Comparison of ENCODE assay signal across 19 cellular contexts in the genomic region with DNA sequence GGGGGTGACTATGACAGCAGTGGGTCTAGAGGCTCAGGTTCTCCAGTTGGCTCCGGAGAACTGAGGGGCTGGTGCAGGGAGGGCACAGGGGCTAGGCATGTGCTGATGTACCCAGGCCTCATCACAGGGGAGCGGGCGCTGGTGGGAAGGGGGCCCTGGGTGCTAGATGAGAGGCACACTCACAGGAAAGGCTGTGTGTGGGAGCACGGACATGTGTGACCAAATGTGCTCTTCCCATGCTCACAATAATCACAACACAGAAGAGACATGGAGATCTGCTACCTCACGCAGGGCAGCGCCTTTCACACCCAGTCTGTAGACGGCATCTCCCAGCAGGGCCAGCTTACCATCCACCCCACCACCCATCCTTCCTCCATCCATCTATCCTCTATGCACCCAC.
"Had no signal": no experiment of that assay in that cellular context is flagged by ENCODE, and none has a peak within 500 bp of the region (broad histone marks: within the 10 kb centered on the region; RNA-seq: fewer than 3 reads in every experiment).

No MANE protein-coding gene starts in this region.

- H3K4me3 ChIP-seq: esophagus squamous epithelium, mucosa of descending colon, spleen had no signal

- DNase-seq: activated CD4-positive, alpha-beta T cell treated with anti-CD3 and anti-CD28 coated beads, Interleukin-2, amount 50 U/mL, for 1 hour; activated CD8-positive, alpha-beta memory T cell treated with anti-CD3 and anti-CD28 coated beads, Interleukin-2, amount 50 U/mL, for 4 hours; activated effector memory CD4-positive, alpha-beta T cell treated with Interleukin-2 at 50 U/mL for 16 hours; activated naive CD4-positive, alpha-beta T cell treated with anti-CD3 and anti-CD28 coated beads, Interleukin-2, amount 10 ng/mL, durations not matched to agents 7 days and 5 days; activated naive CD8-positive, alpha-beta T cell treated with anti-CD3 and anti-CD28 coated beads, Interleukin-2, amount 50 U/mL, for 24 hours; activated T-cell treated with anti-CD3 and anti-CD28 coated beads, Interleukin-2, amount 50 U/mL, for 4 hours; anterior cingulate cortex; dermis blood vessel endothelial cell; effector memory CD8-positive, alpha-beta T cell; esophagus squamous epithelium; mesenchymal stem cell; naive B cell; spleen; stimulated activated CD4-positive, alpha-beta T cell treated with anti-CD3 and anti-CD28 coated beads, Interleukin-4, amount 100 ng/mL, for 4 hours; stimulated activated naive B cell treated with anti-CD40 and anti-IgM and Interleukin-4, amounts not matched to agents 10 μg/mL and 1 μg/mL and 100 μg/mL, for 72 hours had no signal

- H3K4me1 ChIP-seq: spleen had no signal

- H3K27ac ChIP-seq: esophagus squamous epithelium, neutrophil, spleen had no signal

- H3K27ac Mint-ChIP-seq: activated naive CD4-positive, alpha-beta T cell treated with anti-CD3 and anti-CD28 coated beads, Interleukin-2, amount 10 ng/mL, durations not matched to agents 7 days and 5 days; activated naive CD8-positive, alpha-beta T cell treated with anti-CD3 and anti-CD28 coated beads, Interleukin-2, amount 50 U/mL, for 24 hours; effector memory CD8-positive, alpha-beta T cell; stimulated activated naive B cell treated with anti-CD40 and anti-IgM and Interleukin-4, amounts not matched to agents 10 μg/mL and 1 μg/mL and 100 μg/mL, for 72 hours; T-helper 1 cell treated with Interleukin-12 subunit alpha and Interleukin-12 subunit beta and Interleukin-4 antibody, amounts not matched to agents 30 μg/mL and 1 μg/mL, for 36 hours had no signal

- H3K4me3 Mint-ChIP-seq: activated naive CD4-positive, alpha-beta T cell treated with anti-CD3 and anti-CD28 coated beads, Interleukin-2, amount 10 ng/mL, durations not matched to agents 7 days and 5 days; activated naive CD8-positive, alpha-beta T cell treated with anti-CD3 and anti-CD28 coated beads, Interleukin-2, amount 50 U/mL, for 24 hours; activated T-cell treated with anti-CD3 and anti-CD28 coated beads, Interleukin-2, amount 50 U/mL, for 4 hours; effector memory CD8-positive, alpha-beta T cell; stimulated activated naive B cell treated with anti-CD40 and anti-IgM and Interleukin-4, amounts not matched to agents 10 μg/mL and 1 μg/mL and 100 μg/mL, for 72 hours; T-helper 1 cell treated with Interleukin-12 subunit alpha and Interleukin-12 subunit beta and Interleukin-4 antibody, amounts not matched to agents 30 μg/mL and 1 μg/mL, for 36 hours had no signal

- H3K27me3 ChIP-seq: esophagus squamous epithelium, neutrophil, spleen had no signal

- H3K4me1 Mint-ChIP-seq: activated naive CD4-positive, alpha-beta T cell treated with anti-CD3 and anti-CD28 coated beads, Interleukin-2, amount 10 ng/mL, durations not matched to agents 7 days and 5 days had no signal

- H3K36me3 Mint-ChIP-seq: activated naive CD4-positive, alpha-beta T cell treated with anti-CD3 and anti-CD28 coated beads, Interleukin-2, amount 10 ng/mL, durations not matched to agents 7 days and 5 days had no signal

- H3K27me3 Mint-ChIP-seq: activated naive CD4-positive, alpha-beta T cell treated with anti-CD3 and anti-CD28 coated beads, Interleukin-2, amount 10 ng/mL, durations not matched to agents 7 days and 5 days; activated naive CD8-positive, alpha-beta T cell treated with anti-CD3 and anti-CD28 coated beads, Interleukin-2, amount 50 U/mL, for 24 hours; effector memory CD8-positive, alpha-beta T cell; naive B cell; stimulated activated naive B cell treated with anti-CD40 and anti-IgM and Interleukin-4, amounts not matched to agents 10 μg/mL and 1 μg/mL and 100 μg/mL, for 72 hours had no signal

- H3K9me3 Mint-ChIP-seq: activated naive CD4-positive, alpha-beta T cell treated with anti-CD3 and anti-CD28 coated beads, Interleukin-2, amount 10 ng/mL, durations not matched to agents 7 days and 5 days; activated naive CD8-positive, alpha-beta T cell treated with anti-CD3 and anti-CD28 coated beads, Interleukin-2, amount 50 U/mL, for 24 hours; activated T-cell treated with anti-CD3 and anti-CD28 coated beads, Interleukin-2, amount 50 U/mL, for 4 hours; effector memory CD8-positive, alpha-beta T cell; naive B cell; stimulated activated naive B cell treated with anti-CD40 and anti-IgM and Interleukin-4, amounts not matched to agents 10 μg/mL and 1 μg/mL and 100 μg/mL, for 72 hours; T-helper 1 cell treated with Interleukin-12 subunit alpha and Interleukin-12 subunit beta and Interleukin-4 antibody, amounts not matched to agents 30 μg/mL and 1 μg/mL, for 36 hours had no signal

- ATAC-seq: activated CD4-positive, CD25-positive, alpha-beta regulatory T cell treated with anti-CD3 and anti-CD28 coated beads, Interleukin-2, amount 50 U/mL, for 24 hours; activated naive CD8-positive, alpha-beta T cell treated with anti-CD3 and anti-CD28 coated beads, Interleukin-2, amount 50 U/mL, for 24 hours; activated T-cell treated with anti-CD3 and anti-CD28 coated beads, Interleukin-2, amount 50 U/mL, for 4 hours; effector memory CD8-positive, alpha-beta T cell; mucosa of descending colon; stimulated activated naive B cell treated with anti-CD40 and anti-IgM and Interleukin-4, amounts not matched to agents 10 μg/mL and 1 μg/mL and 100 μg/mL, for 72 hours had no signal

- H3K36me3 ChIP-seq: neutrophil had no signal

- H3K9me3 ChIP-seq: esophagus squamous epithelium, mucosa of descending colon, neutrophil, spleen had no signal
